In genomic region chr4:179472164-179472563, GRCh38 we compare ENCODE assay signal across 1 cellular context.
TF ChIP-seq lines count a peak whose summit lies in the region.

No MANE protein-coding gene starts in this region.

TF ChIP-seq in GM23338, 12 proteins besides CTCF, POLR2A, EP300 and RAD21 (continued from another document):
- no peak for TF ChIP-seq REST (IDR thresholded peaks at IDR 0.05; ENCODE audit: unreplicated experiment)
